In the genomic region with DNA sequence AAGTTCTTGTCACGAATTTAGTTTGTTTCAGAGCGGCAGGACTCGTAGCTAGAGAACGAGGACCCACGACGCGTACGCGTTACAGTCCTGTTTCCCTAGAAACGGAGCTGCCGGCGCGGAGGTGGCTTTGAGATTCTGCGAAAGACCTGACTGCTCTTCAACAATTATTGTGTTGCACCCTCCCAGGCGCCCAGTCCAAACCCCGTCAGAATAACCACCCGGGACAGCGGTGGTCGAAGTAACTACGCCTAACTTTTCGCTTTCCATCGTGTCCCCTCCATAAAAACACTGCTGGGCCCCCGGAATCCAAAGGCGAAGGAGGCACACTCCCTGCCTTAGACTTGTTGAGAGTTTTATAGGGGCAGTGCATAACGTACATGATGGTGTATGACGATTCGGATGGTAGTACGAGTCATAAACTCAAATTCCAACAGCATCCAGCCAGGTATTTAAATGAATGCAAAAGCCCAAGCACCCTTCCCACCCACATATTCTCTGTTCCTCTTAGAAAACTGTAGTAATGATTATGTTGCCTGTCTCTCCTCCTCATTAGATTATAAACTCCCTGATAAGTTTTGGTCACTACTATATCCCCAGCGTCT, we compare ENCODE assay signal across 8 cellular contexts. TPM values are rescaled to one million over a fixed set of nuclear protein-coding genes. Genes with fewer than 3 reads are reported as not detected.
DNase-seq lines count a peak whose midpoint lies in the region; ATAC-seq and TF ChIP-seq lines count a peak whose summit lies in the region.

No MANE protein-coding gene starts in this region.

- CTCF ChIA-PET in naive thymus-derived CD4-positive, alpha-beta T cell (lab: Charles Lee): interaction anchor here (0.6 to 2.5 kb wide), 7 partner anchors 11 to 887 kb away, joined by 3 to 27 read pairs (median 3); a partner anchor contains a TSS

- DNase-seq in NCI-H2227 treated with DMSO at 0.1 percent for 48 hours (lab: John Stamatoyannopoulos, UW) (peak; percentile 44), NCI-H2227 (lab: John Stamatoyannopoulos, UW; ENCODE audit: unreplicated experiment) (no peak), midbrain (lab: John Stamatoyannopoulos, UW) (no peak)
- no peak for DNase-seq in effector memory CD8-positive, alpha-beta T cell
- DNase-seq in naive thymus-derived CD4-positive, alpha-beta T cell: no peak
- no peak for DNase-seq in activated effector memory CD4-positive, alpha-beta T cell treated with anti-CD3 and anti-CD28 coated beads, Interleukin-2, amount 50 U/mL, for 16 hours

- ATAC-seq in HG02610 (IDR thresholded peaks at IDR 0.05; ENCODE audit: unreplicated experiment): peak; percentile 27
- peak; percentile 3 for ATAC-seq in effector memory CD8-positive, alpha-beta T cell (replicated peaks)
- peak; percentile 5 for ATAC-seq in naive thymus-derived CD4-positive, alpha-beta T cell

- H3K79me2 ChIP-seq in OCI-LY3 (ENCODE audit: low read length): peaks cover 28% of the 10 kb centered on the region

- H3K9me3 Mint-ChIP-seq in effector memory CD8-positive, alpha-beta T cell: no peaks in the 10 kb centered on the region
- peaks cover 0 to 2% (median 0%) of the 10 kb centered on the region in 11 donors for H3K9me3 Mint-ChIP-seq in naive thymus-derived CD4-positive, alpha-beta T cell

- H3K4me1 Mint-ChIP-seq in effector memory CD8-positive, alpha-beta T cell (ENCODE audit: low read depth in 2 of 2): peaks cover 22 to 26% of the 10 kb centered on the region in 2 donors
- H3K4me1 Mint-ChIP-seq in naive thymus-derived CD4-positive, alpha-beta T cell: peaks cover 22 to 46% (median 36%) of the 10 kb centered on the region in 7 donors

- H3K4me1 ChIP-seq in OCI-LY3 (ENCODE audit: low read length): peaks cover 22% of the 10 kb centered on the region
- H3K4me1 ChIP-seq in naive thymus-derived CD4-positive, alpha-beta T cell (ENCODE audit: control insufficient read depth in 2 of 2, insufficient read depth in 2 of 2, low read length in 2 of 2): peaks cover 0 to 14% of the 10 kb centered on the region in 2 donors

- H3K4me2 ChIP-seq in OCI-LY3 (ENCODE audit: low read length): peak overlapping the region; percentile 80

- H2AFZ ChIP-seq in OCI-LY3 (ENCODE audit: low read depth, low read length): peak overlapping the region; percentile 94

- intact Hi-C loops in naive thymus-derived CD4-positive, alpha-beta T cell (cut with micrococcal nuclease): loop anchor here (1.0 to 10.0 kb wide), 14 partner anchors 139 to 1302 kb away; a partner anchor contains a TSS

- peak overlapping the region; percentile 60 for H3K27ac ChIP-seq in OCI-LY3 (ENCODE audit: low read length)
- H3K27ac ChIP-seq in naive thymus-derived CD4-positive, alpha-beta T cell (ENCODE audit: low read depth, low read length): peak overlapping the region; percentile 91

- H3K4me3 Mint-ChIP-seq in effector memory CD8-positive, alpha-beta T cell: peak overlapping the region; percentile 98 to 99
- H3K4me3 Mint-ChIP-seq in naive thymus-derived CD4-positive, alpha-beta T cell: peak overlapping the region; percentile 90 to 99 (median 96)

- H3K36me3 Mint-ChIP-seq in effector memory CD8-positive, alpha-beta T cell (ENCODE audit: insufficient read depth): peaks cover 9% of the 10 kb centered on the region
- H3K36me3 Mint-ChIP-seq in naive thymus-derived CD4-positive, alpha-beta T cell: peaks cover 0 to 7% (median 0%) of the 10 kb centered on the region in 5 donors

- no peak for TF ChIP-seq CTCF in OCI-LY3 (IDR thresholded peaks at IDR 0.05; ENCODE audit: low read depth, low read length)

- peak overlapping the region; percentile 100 for H3K27ac Mint-ChIP-seq in effector memory CD8-positive, alpha-beta T cell
- H3K27ac Mint-ChIP-seq in naive thymus-derived CD4-positive, alpha-beta T cell: peak overlapping the region; percentile 96 to 99 (median 99)

- no peaks in the 10 kb centered on the region for H3K9me3 ChIP-seq in OCI-LY3 (ENCODE audit: insufficient read depth, low read length)
- H3K9me3 ChIP-seq in naive thymus-derived CD4-positive, alpha-beta T cell (ENCODE audit: control insufficient read depth in 2 of 3, low read length in 3 of 3): no peaks in the 10 kb centered on the region

- H4K20me1 ChIP-seq in OCI-LY3 (ENCODE audit: insufficient read depth, low read length): no peaks in the 10 kb centered on the region

- H3K27me3 ChIP-seq in OCI-LY3 (ENCODE audit: low read depth, low read length): no peaks in the 10 kb centered on the region
- no peaks in the 10 kb centered on the region for H3K27me3 ChIP-seq in naive thymus-derived CD4-positive, alpha-beta T cell (ENCODE audit: control insufficient read depth in 2 of 2, insufficient read depth in 2 of 2, low read length in 2 of 2)

- POLR2A ChIA-PET in naive thymus-derived CD4-positive, alpha-beta T cell (lab: Charles Lee): interaction anchor here (0.6 to 1.8 kb wide), 6 partner anchors 140 to 915 kb away, joined by 3 to 12 read pairs (median 4); a partner anchor contains a TSS

- peaks cover 6 to 21% of the 10 kb centered on the region in 2 donors for H3K27me3 Mint-ChIP-seq in effector memory CD8-positive, alpha-beta T cell
- H3K27me3 Mint-ChIP-seq in naive thymus-derived CD4-positive, alpha-beta T cell: peaks cover 0 to 9% (median 4%) of the 10 kb centered on the region in 5 donors

- H3K4me3 ChIP-seq in OCI-LY3 (ENCODE audit: low read length): peak overlapping the region; percentile 91
- peak overlapping the region; percentile 80 for H3K4me3 ChIP-seq in naive thymus-derived CD4-positive, alpha-beta T cell (ENCODE audit: low read length)

- peak overlapping the region; percentile 69 for H3K9ac ChIP-seq in OCI-LY3 (ENCODE audit: low read length)

- H3K36me3 ChIP-seq in OCI-LY3 (replicated peaks; ENCODE audit: low read depth, low read length): no peaks in the 10 kb centered on the region
- peaks cover 0 to 7% (median 0%) of the 10 kb centered on the region in 3 experiments for H3K36me3 ChIP-seq in naive thymus-derived CD4-positive, alpha-beta T cell (ENCODE audit: control insufficient read depth in 2 of 3, insufficient read depth in 3 of 3, low read length in 3 of 3)

RNA-seq across cellular contexts. Expression of a gene that starts 0.7 kb away (rescaled TPM):
- total RNA-seq in naive thymus-derived CD4-positive, alpha-beta T cell: 10 to 100 TPM; 12.6 to 22.2 (median 20.0) TPM
- 1 to 10 TPM; 2.6 to 3.4 TPM for polyA plus RNA-seq in naive thymus-derived CD4-positive, alpha-beta T cell
